Comparison of ENCODE assay signal across 31 cellular contexts in the genomic region with DNA sequence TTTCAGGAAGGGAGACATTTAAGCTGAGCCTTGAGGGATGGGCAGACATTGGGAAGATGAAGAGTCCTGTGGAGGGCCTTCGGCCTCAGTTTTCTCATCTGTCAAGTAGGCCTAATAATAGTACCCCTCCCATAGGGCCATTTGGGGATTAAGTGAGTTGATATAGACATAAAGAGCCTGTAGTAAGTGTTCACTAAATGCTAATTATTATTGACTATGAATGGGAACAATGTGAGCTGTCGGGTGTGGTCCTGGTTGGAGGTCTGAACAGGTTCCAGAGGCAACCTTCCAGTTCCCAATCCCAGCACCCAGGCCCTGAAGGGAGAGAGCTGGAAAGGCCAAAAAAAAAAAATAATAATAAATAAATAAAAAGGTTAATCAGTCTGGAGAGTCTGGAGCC.
"Had no signal": no experiment of that assay in that cellular context is flagged by ENCODE, and none has a peak within 500 bp of the region (broad histone marks: within the 10 kb centered on the region; RNA-seq: fewer than 3 reads in every experiment).

No MANE protein-coding gene starts in this region.

- ATAC-seq: activated CD8-positive, alpha-beta memory T cell treated with anti-CD3 and anti-CD28 coated beads, Interleukin-2, amount 10 ng/mL, durations not matched to agents 7 days and 5 days; activated naive CD8-positive, alpha-beta T cell treated with anti-CD3 and anti-CD28 coated beads, Interleukin-2, amount 50 U/mL, for 24 hours had no signal

- H3K36me3 Mint-ChIP-seq: activated CD8-positive, alpha-beta memory T cell treated with anti-CD3 and anti-CD28 coated beads, Interleukin-2, amount 10 ng/mL, durations not matched to agents 7 days and 5 days; activated naive CD4-positive, alpha-beta T cell treated with anti-CD3 and anti-CD28 coated beads, Interleukin-2, amount 10 ng/mL, durations not matched to agents 7 days and 5 days; brain had no signal

- H3K27me3 Mint-ChIP-seq: activated naive CD8-positive, alpha-beta T cell; activated naive CD8-positive, alpha-beta T cell treated with anti-CD3 and anti-CD28 coated beads, Interleukin-2, amount 50 U/mL, for 24 hours had no signal

- H3K4me1 Mint-ChIP-seq: activated naive CD8-positive, alpha-beta T cell treated with anti-CD3 and anti-CD28 coated beads, Interleukin-2, amount 50 U/mL, for 24 hours had no signal

- H3K27ac Mint-ChIP-seq: activated CD4-positive, alpha-beta memory T cell treated with anti-CD3 and anti-CD28 coated beads, Interleukin-2, amount 10 ng/mL, durations not matched to agents 7 days and 5 days; activated CD8-positive, alpha-beta memory T cell treated with anti-CD3 and anti-CD28 coated beads, Interleukin-2, amount 10 ng/mL, durations not matched to agents 7 days and 5 days; activated naive CD4-positive, alpha-beta T cell treated with anti-CD3 and anti-CD28 coated beads, Interleukin-2, amount 10 ng/mL, durations not matched to agents 7 days and 5 days; activated naive CD8-positive, alpha-beta T cell; activated naive CD8-positive, alpha-beta T cell treated with anti-CD3 and anti-CD28 coated beads, Interleukin-2, amount 50 U/mL, for 24 hours had no signal

- H3K4me3 Mint-ChIP-seq: activated CD4-positive, alpha-beta memory T cell treated with anti-CD3 and anti-CD28 coated beads, Interleukin-2, amount 10 ng/mL, durations not matched to agents 7 days and 5 days; activated CD8-positive, alpha-beta memory T cell treated with anti-CD3 and anti-CD28 coated beads, Interleukin-2, amount 10 ng/mL, durations not matched to agents 7 days and 5 days; activated naive CD4-positive, alpha-beta T cell treated with anti-CD3 and anti-CD28 coated beads, Interleukin-2, amount 10 ng/mL, durations not matched to agents 7 days and 5 days; activated naive CD8-positive, alpha-beta T cell; activated naive CD8-positive, alpha-beta T cell treated with anti-CD3 and anti-CD28 coated beads, Interleukin-2, amount 50 U/mL, for 24 hours; brain had no signal

- DNase-seq: activated CD4-positive, alpha-beta memory T cell treated with anti-CD3 and anti-CD28 coated beads, Interleukin-2, amount 10 ng/mL, durations not matched to agents 7 days and 5 days; activated CD4-positive, alpha-beta T cell treated with anti-CD3 and anti-CD28 coated beads for 1 hour; activated CD4-positive, alpha-beta T cell treated with anti-CD3 and anti-CD28 coated beads for 48 hours; activated CD4-positive, CD25-positive, alpha-beta regulatory T cell; activated CD8-positive, alpha-beta memory T cell treated with anti-CD3 and anti-CD28 coated beads for 24 hours; activated CD8-positive, alpha-beta memory T cell treated with anti-CD3 and anti-CD28 coated beads, Interleukin-2, amount 10 ng/mL, durations not matched to agents 7 days and 5 days; activated CD8-positive, alpha-beta memory T cell treated with anti-CD3 and anti-CD28 coated beads, Interleukin-2, amount 50 U/mL, for 48 hours; activated effector memory CD4-positive, alpha-beta T cell treated with Interleukin-2 at 50 U/mL for 16 hours; activated naive CD4-positive, alpha-beta T cell treated with anti-CD3 and anti-CD28 coated beads, Interleukin-2, amount 10 ng/mL, durations not matched to agents 7 days and 5 days; activated naive CD8-positive, alpha-beta T cell treated with anti-CD3 and anti-CD28 coated beads, Interleukin-2, amount 50 U/mL, for 24 hours; activated T-cell treated with anti-CD3 and anti-CD28 coated beads, Interleukin-2, amount 50 U/mL, for 48 hours; anterior cingulate cortex; central memory CD4-positive, alpha-beta T cell; Karpas-422; NCI-H1105; NCI-H1436; NCI-H1694; NCI-H2029; NCI-H345; NCI-H524 treated with DMSO at 0.1 percent for 48 hours; NCI-H748 treated with DMSO at 0.1 percent for 48 hours; NK-92 treated with Interleukin-12 subunit alpha and Interleukin-12 subunit beta, amount 100 ng/mL, for 24 hours; PC-9; Right ventricle myocardium superior; SW 1271; T-helper 1 cell; T-helper 2 cell; T-helper 9 cell had no signal

- H3K9me3 Mint-ChIP-seq: activated CD4-positive, alpha-beta memory T cell treated with anti-CD3 and anti-CD28 coated beads, Interleukin-2, amount 10 ng/mL, durations not matched to agents 7 days and 5 days had no signal

- H3K4me3 ChIP-seq: PC-9 had no signal

- H3K27ac ChIP-seq: PC-9, VCaP had no signal
